In the genomic region with DNA sequence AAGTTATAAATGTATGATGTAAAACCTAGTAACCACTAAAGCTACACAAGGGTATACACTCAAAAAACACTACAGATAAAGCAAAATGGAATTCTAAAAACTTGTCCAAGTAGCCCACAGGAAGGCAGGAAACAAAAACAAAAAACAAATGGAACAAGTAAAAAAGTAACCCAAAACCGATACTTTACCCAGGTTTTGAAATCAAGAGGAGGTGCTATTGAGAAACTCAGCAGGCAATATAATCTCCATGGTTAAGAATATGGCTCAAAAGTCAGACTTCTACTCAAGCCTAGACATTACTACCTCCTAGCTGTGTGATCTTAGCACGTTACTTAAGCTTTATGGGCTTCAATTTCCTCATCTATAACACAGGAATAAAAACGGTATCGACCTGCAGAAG, we compare ENCODE assay signal across 17 cellular contexts.
"Had no signal": no experiment of that assay in that cellular context is flagged by ENCODE, and none has a peak within 500 bp of the region (broad histone marks: within the 10 kb centered on the region; RNA-seq: fewer than 3 reads in every experiment).

No MANE protein-coding gene starts in this region.

- H3K9me3 Mint-ChIP-seq: naive thymus-derived CD8-positive, alpha-beta T cell; stimulated activated memory B cell treated with anti-CD40 and anti-IgM and Interleukin-4, amounts not matched to agents 10 μg/mL and 1 μg/mL and 100 μg/mL, for 72 hours; T-cell had no signal

- DNase-seq: activated CD4-positive, alpha-beta T cell treated with anti-CD3 and anti-CD28 coated beads, Interleukin-2, amount 50 U/mL, for 4 hours; activated CD4-positive, CD25-positive, alpha-beta regulatory T cell treated with anti-CD3 and anti-CD28 coated beads, Interleukin-2, amount 50 U/mL, for 72 hours; activated naive CD4-positive, alpha-beta T cell treated with anti-CD3 and anti-CD28 coated beads, Interleukin-2, amount 50 U/mL, for 16 hours; gastrocnemius medialis; heart left ventricle; mesendoderm; naive thymus-derived CD8-positive, alpha-beta T cell; psoas muscle; right cardiac atrium; stimulated activated CD4-positive, alpha-beta T cell treated with anti-CD3 and anti-CD28 coated beads, Interleukin-4, amount 100 ng/mL, for 1 hour; T-cell; upper lobe of right lung had no signal

- ATAC-seq: gastrocnemius medialis; heart left ventricle; naive thymus-derived CD8-positive, alpha-beta T cell; psoas muscle; right cardiac atrium; SK-N-SH treated with all-trans-retinoic acid at 6 μM for 48 hours; stimulated activated memory B cell treated with anti-CD40 and anti-IgM and Interleukin-4, amounts not matched to agents 10 μg/mL and 1 μg/mL and 100 μg/mL, for 72 hours; T-cell; upper lobe of right lung had no signal

- H3K27me3 ChIP-seq: gastrocnemius medialis, heart left ventricle, upper lobe of right lung had no signal

- H3K27ac ChIP-seq: heart left ventricle, psoas muscle, skin epidermis, thoracic aorta, upper lobe of right lung, VCaP had no signal

- H3K4me3 Mint-ChIP-seq: naive thymus-derived CD8-positive, alpha-beta T cell; stimulated activated memory B cell treated with anti-CD40 and anti-IgM and Interleukin-4, amounts not matched to agents 10 μg/mL and 1 μg/mL and 100 μg/mL, for 72 hours; T-cell had no signal

- H3K4me3 ChIP-seq: gastrocnemius medialis, heart left ventricle, psoas muscle, skin epidermis, thoracic aorta, upper lobe of right lung had no signal

- H3K9me3 ChIP-seq: gastrocnemius medialis, heart left ventricle, psoas muscle, thoracic aorta, upper lobe of right lung had no signal

- H3K27me3 Mint-ChIP-seq: naive thymus-derived CD8-positive, alpha-beta T cell; stimulated activated memory B cell treated with anti-CD40 and anti-IgM and Interleukin-4, amounts not matched to agents 10 μg/mL and 1 μg/mL and 100 μg/mL, for 72 hours; T-cell had no signal

- H3K4me1 ChIP-seq: heart left ventricle, psoas muscle, upper lobe of right lung had no signal
